Comparison of ENCODE assay signal across 8 cellular contexts in the genomic region with DNA sequence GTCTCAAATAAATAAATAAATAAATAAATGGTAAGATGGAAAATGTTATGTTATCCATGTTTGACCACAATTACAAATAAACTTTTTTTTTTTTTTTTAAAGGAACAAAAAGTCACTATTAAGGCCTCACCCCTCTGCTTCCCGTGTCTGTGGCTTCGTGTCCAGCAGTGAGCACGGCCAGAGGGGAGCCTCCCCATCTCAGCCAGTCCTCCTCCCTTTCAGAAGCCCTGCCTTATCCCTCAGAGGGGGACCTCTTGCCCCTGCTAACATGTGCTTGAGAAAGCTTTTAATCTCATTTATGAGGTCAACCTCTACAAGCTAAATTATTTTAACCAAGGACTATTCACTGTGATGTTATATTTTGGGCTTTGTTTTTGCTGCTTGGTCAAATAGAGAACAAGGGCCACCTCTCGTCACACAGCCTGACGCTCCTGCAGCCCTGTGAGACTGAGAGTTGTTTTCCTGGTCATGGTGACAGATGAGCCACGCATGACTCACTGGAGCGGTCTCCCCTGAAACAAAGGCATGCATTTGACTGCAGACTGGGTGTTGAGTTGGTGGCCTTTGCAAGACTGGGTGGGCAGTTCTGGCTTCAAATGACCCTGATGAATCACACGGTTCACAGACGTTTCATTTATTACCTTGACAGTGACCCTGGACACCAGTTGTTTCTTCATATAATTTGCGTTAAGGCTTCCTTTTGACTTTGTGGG.
DNase-seq lines count a peak whose midpoint lies in the region; ATAC-seq and TF ChIP-seq lines count a peak whose summit lies in the region.

No MANE protein-coding gene starts in this region.

- no peaks in the 10 kb centered on the region for H3K9me2 ChIP-seq in hepatocyte (replicated peaks; ENCODE audit: insufficient read depth)

- H3K9me3 Mint-ChIP-seq in MCF 10A (ENCODE audit: unreplicated experiment), result no peaks in the 10 kb centered on the region
- no peaks in the 10 kb centered on the region for H3K9me3 Mint-ChIP-seq in stimulated activated naive CD8-positive, alpha-beta T cell treated with anti-CD3 and anti-CD28 coated beads, Interleukin-15, amount 100 ng/mL, for 72 hours
- H3K9me3 Mint-ChIP-seq in CD4-positive, alpha-beta memory T cell, result no peaks in the 10 kb centered on the region

- POLR2A ChIA-PET in MCF 10A (lab: Yijun Ruan, JAX), result no interaction called here
- POLR2A ChIA-PET in CD4-positive, alpha-beta memory T cell (lab: Charles Lee; ENCODE audit: partially characterized antibody), result no interaction called here

- no peaks in the 10 kb centered on the region for H3K4me1 ChIP-seq in breast epithelium
- no peaks in the 10 kb centered on the region for H3K4me1 ChIP-seq in hepatocyte (ENCODE audit: insufficient read depth)
- no peaks in the 10 kb centered on the region for H3K4me1 ChIP-seq in upper lobe of right lung
- no peaks in the 10 kb centered on the region for H3K4me1 ChIP-seq in CD4-positive, alpha-beta memory T cell (ENCODE audit: insufficient read depth, low read length)

- H3K27ac ChIP-seq in breast epithelium (no peak overlapping the region), hepatocyte (peak overlapping the region; percentile 46), upper lobe of right lung (no peak overlapping the region)
- H3K27ac ChIP-seq in CD4-positive, alpha-beta memory T cell (ENCODE audit: low read depth, low read length), result no peak overlapping the region

- H3K4me3 ChIP-seq in breast epithelium, result no peak overlapping the region
- H3K4me3 ChIP-seq in hepatocyte, result no peak overlapping the region
- H3K4me3 ChIP-seq in upper lobe of right lung, result no peak overlapping the region
- no peak overlapping the region for H3K4me3 ChIP-seq in CD4-positive, alpha-beta memory T cell (ENCODE audit: low read length in 2 of 2)

- no peaks in the 10 kb centered on the region for H3K27me3 ChIP-seq in breast epithelium
- H3K27me3 ChIP-seq in hepatocyte, result no peaks in the 10 kb centered on the region
- no peaks in the 10 kb centered on the region for H3K27me3 ChIP-seq in upper lobe of right lung
- no peaks in the 10 kb centered on the region for H3K27me3 ChIP-seq in CD4-positive, alpha-beta memory T cell (ENCODE audit: insufficient read depth, low read length)

- WGBS in hepatocyte (ENCODE audit: low lambda C conversion rate, missing lambda C conversion rate), result 64% methylated on average over 10 of the region's 10 CpGs

- no peaks in the 10 kb centered on the region for H4K20me1 ChIP-seq in hepatocyte (ENCODE audit: insufficient read depth, poor library complexity, severe bottlenecking)

- TF ChIP-seq CTCF in MCF 10A (IDR thresholded peaks at IDR 0.05; ENCODE audit: unreplicated experiment) (no peak), breast epithelium (IDR thresholded peaks at IDR 0.05) (no peak), hepatocyte (IDR thresholded peaks at IDR 0.05; ENCODE audit: poor library complexity) (no peak), upper lobe of right lung (IDR thresholded peaks at IDR 0.05) (no peak)

- CTCF ChIA-PET in MCF 10A (lab: Yijun Ruan, JAX), result no interaction called here
- CTCF ChIA-PET in CD4-positive, alpha-beta memory T cell (lab: Charles Lee; ENCODE audit: partially characterized antibody), result no interaction called here

- no peak overlapping the region for H3K4me2 ChIP-seq in hepatocyte

- no peaks in the 10 kb centered on the region for H3K4me1 Mint-ChIP-seq in MCF 10A (ENCODE audit: insufficient read depth, unreplicated experiment)
- peaks cover 40% of the 10 kb centered on the region for H3K4me1 Mint-ChIP-seq in stimulated activated naive CD8-positive, alpha-beta T cell treated with anti-CD3 and anti-CD28 coated beads, Interleukin-15, amount 100 ng/mL, for 72 hours
- peaks cover 0 to 7% (median 0%) of the 10 kb centered on the region in 4 donors for H3K4me1 Mint-ChIP-seq in CD4-positive, alpha-beta memory T cell

- H3K36me3 Mint-ChIP-seq in MCF 10A (ENCODE audit: insufficient read depth, unreplicated experiment), result peaks cover 6% of the 10 kb centered on the region
- H3K36me3 Mint-ChIP-seq in CD4-positive, alpha-beta memory T cell, result no peaks in the 10 kb centered on the region

- BruUV-seq in MCF 10A (replicated peaks; lab: Mats Ljungman, UMichigan), result no TSS peak

- H3K9me3 ChIP-seq in breast epithelium (no peaks in the 10 kb centered on the region), hepatocyte (ENCODE audit: low read depth) (no peaks in the 10 kb centered on the region), upper lobe of right lung (no peaks in the 10 kb centered on the region)
- no peaks in the 10 kb centered on the region for H3K9me3 ChIP-seq in CD4-positive, alpha-beta memory T cell (ENCODE audit: control insufficient read depth in 1 of 2, low read length in 2 of 2)

- H3K36me3 ChIP-seq in breast epithelium (no peaks in the 10 kb centered on the region), hepatocyte (replicated peaks; ENCODE audit: insufficient read depth, low read depth) (no peaks in the 10 kb centered on the region), upper lobe of right lung (no peaks in the 10 kb centered on the region)
- no peaks in the 10 kb centered on the region for H3K36me3 ChIP-seq in CD4-positive, alpha-beta memory T cell (ENCODE audit: insufficient read depth, low read length)

- peak; percentile 98 for ATAC-seq in stimulated activated naive CD8-positive, alpha-beta T cell treated with anti-CD3 and anti-CD28 coated beads, Interleukin-15, amount 100 ng/mL, for 72 hours
- no peak for ATAC-seq in upper lobe of right lung

- DNase-seq in MCF 10A (ENCODE audit: unreplicated experiment) (peak; percentile 62), breast epithelium (ENCODE audit: low spot score in 2 of 2) (no peak), hepatocyte (ENCODE audit: low spot score) (peak; percentile 51), upper lobe of right lung (no peak), GOT3 (lab: John Stamatoyannopoulos, UW) (no peak)
- DNase-seq in activated CD4-positive, alpha-beta T cell treated with anti-CD3 and anti-CD28 coated beads, Interleukin-2, amount 50 U/mL, for 4 hours, result peak; percentile 12 to 17
- DNase-seq in stimulated activated naive CD8-positive, alpha-beta T cell treated with anti-CD3 and anti-CD28 coated beads, Interleukin-15, amount 100 ng/mL, for 72 hours, result peak; percentile 38 to 81
- DNase-seq in CD4-positive, alpha-beta memory T cell, result no peak

- H3K79me2 ChIP-seq in hepatocyte, result no peaks in the 10 kb centered on the region

- no peak overlapping the region for H3K27ac Mint-ChIP-seq in MCF 10A (ENCODE audit: low read depth, unreplicated experiment)
- peak overlapping the region in 1 of 2 donors; percentile 80 for H3K27ac Mint-ChIP-seq in stimulated activated naive CD8-positive, alpha-beta T cell treated with anti-CD3 and anti-CD28 coated beads, Interleukin-15, amount 100 ng/mL, for 72 hours
- no peak overlapping the region for H3K27ac Mint-ChIP-seq in CD4-positive, alpha-beta memory T cell

- TF ChIP-seq POLR2A in breast epithelium (IDR thresholded peaks at IDR 0.05), result no peak

- H3K4me3 Mint-ChIP-seq in MCF 10A (ENCODE audit: unreplicated experiment), result no peak overlapping the region
- H3K4me3 Mint-ChIP-seq in stimulated activated naive CD8-positive, alpha-beta T cell treated with anti-CD3 and anti-CD28 coated beads, Interleukin-15, amount 100 ng/mL, for 72 hours, result peak overlapping the region; percentile 21 to 58
- no peak overlapping the region for H3K4me3 Mint-ChIP-seq in CD4-positive, alpha-beta memory T cell

- no peak overlapping the region for H2AFZ ChIP-seq in hepatocyte

- intact Hi-C loops in MCF 10A (cut with micrococcal nuclease) (no loop called here), breast epithelium (cut with DNase I; ENCODE audit: low total_unique reads) (no loop called here), upper lobe of right lung (cut with DNase I) (no loop called here)
- intact Hi-C loops in CD4-positive, alpha-beta memory T cell (cut with micrococcal nuclease), result no loop called here

- no peaks in the 10 kb centered on the region for H3K27me3 Mint-ChIP-seq in MCF 10A (ENCODE audit: insufficient read depth, unreplicated experiment)
- peaks cover 6% of the 10 kb centered on the region for H3K27me3 Mint-ChIP-seq in stimulated activated naive CD8-positive, alpha-beta T cell treated with anti-CD3 and anti-CD28 coated beads, Interleukin-15, amount 100 ng/mL, for 72 hours
- peaks cover 0 to 2% of the 10 kb centered on the region in 2 donors for H3K27me3 Mint-ChIP-seq in CD4-positive, alpha-beta memory T cell

Comparison
In these comparisons a context has a peak if more than half of its experiments do, and no peak if none do; other contexts are left out.
1. DNase-seq: peak in MCF 10A (single experiment), activated CD4-positive, alpha-beta T cell treated with anti-CD3 and anti-CD28 coated beads, Interleukin-2, amount 50 U/mL, for 4 hours (2 of 2), hepatocyte (single experiment) and stimulated activated naive CD8-positive, alpha-beta T cell treated with anti-CD3 and anti-CD28 coated beads, Interleukin-15, amount 100 ng/mL, for 72 hours (2 of 2); none in breast epithelium (0 of 2), upper lobe of right lung (single experiment), GOT3 (single experiment) and CD4-positive, alpha-beta memory T cell (0 of 5).
2. H3K4me3 Mint-ChIP-seq: peak in stimulated activated naive CD8-positive, alpha-beta T cell treated with anti-CD3 and anti-CD28 coated beads, Interleukin-15, amount 100 ng/mL, for 72 hours (2 of 2); none in MCF 10A (single experiment) and CD4-positive, alpha-beta memory T cell (0 of 8).